In the genomic region with DNA sequence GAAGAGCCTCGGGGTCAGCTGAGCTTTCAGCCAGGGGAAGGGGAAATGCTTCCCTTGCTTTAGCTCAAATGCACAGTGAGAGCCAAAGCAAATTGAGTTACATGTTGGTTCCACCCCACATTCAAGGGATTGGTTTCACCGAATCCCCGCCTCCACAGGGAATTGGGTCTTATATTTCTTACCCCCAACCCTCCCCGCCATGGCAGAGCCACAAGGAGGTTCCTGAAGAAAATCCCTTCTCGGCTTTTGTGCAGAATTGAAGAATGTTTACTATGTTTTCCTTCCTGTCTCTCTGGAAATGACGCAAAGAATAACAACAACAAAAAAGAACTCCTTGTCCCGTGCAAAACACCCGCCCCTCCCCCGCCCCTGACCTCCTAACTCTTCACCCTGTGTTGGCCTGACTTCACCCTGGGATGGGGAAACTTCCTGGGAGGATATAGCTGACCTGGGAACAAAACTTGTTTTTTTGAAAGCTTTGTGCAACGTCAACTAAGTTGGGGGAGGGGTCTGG, we compare ENCODE assay signal across 12 cellular contexts. TPM values are rescaled to one million over a fixed set of nuclear protein-coding genes. Genes with fewer than 3 reads are reported as not detected.
DNase-seq lines count a peak whose midpoint lies in the region; ATAC-seq, FAIRE-seq and TF ChIP-seq lines count a peak whose summit lies in the region.
"Had no signal": no experiment of that assay in that cellular context is flagged by ENCODE, and none has a peak within 500 bp of the region (broad histone marks: within the 10 kb centered on the region; RNA-seq: fewer than 3 reads in every experiment).

No MANE protein-coding gene starts in this region.

- peak overlapping the region; percentile 46 for H3K4me3 Mint-ChIP-seq in endodermal cell
- H3K4me3 Mint-ChIP-seq in T-helper 2 cell treated with Interferon-gamma antibody and Interleukin-4, amounts not matched to agents 5 μg/mL and 100 μg/mL, for 36 hours = no peak overlapping the region
- H3K4me3 Mint-ChIP-seq: memory B cell had no signal

- intact Hi-C loops in IMR-90 (cut with micrococcal nuclease) = no loop called here

- BruUV-seq in IMR-90 (replicated peaks; lab: Mats Ljungman, UMichigan) = no TSS peak

- no peak overlapping the region for H4K8ac ChIP-seq in IMR-90 (ENCODE audit: low read depth in 2 of 2, low read length in 2 of 2)

- H3K56ac ChIP-seq in IMR-90 (ENCODE audit: extremely low read depth, insufficient read depth, low read length) = no peak overlapping the region

- H3K4me1 Mint-ChIP-seq in endodermal cell = peaks cover 23% of the 10 kb centered on the region
- H3K4me1 Mint-ChIP-seq in T-helper 2 cell treated with Interferon-gamma antibody and Interleukin-4, amounts not matched to agents 5 μg/mL and 100 μg/mL, for 36 hours (ENCODE audit: low read depth) = no peaks in the 10 kb centered on the region

- ATAC-seq in IMR-90 (ENCODE audit: low read depth) (peak; percentile 49), HG03571 (IDR thresholded peaks at IDR 0.05; ENCODE audit: unreplicated experiment) (no peak)

- H3K18ac ChIP-seq in IMR-90 (ENCODE audit: low read depth, low read length) = no peak overlapping the region

- TF ChIP-seq CTCF in IMR-90 (conservative IDR thresholded peaks at IDR 0.05; ENCODE audit: low read depth, low read length) = no peak
- no peak for TF ChIP-seq CTCF in endodermal cell (conservative IDR thresholded peaks at IDR 0.05)
- no peak for TF ChIP-seq CTCF in liver (IDR thresholded peaks at IDR 0.05; ENCODE audit: low read depth, low read length, missing input control)

- H3K27me3 ChIP-seq in IMR-90 (ENCODE audit: control insufficient read depth, insufficient read depth, low read length) (no peaks in the 10 kb centered on the region; the same call in 1 of the 2 replicates), endodermal cell (ENCODE audit: control insufficient read depth, insufficient read depth, low read length, poor library complexity, severe bottlenecking) (no peaks in the 10 kb centered on the region), liver (ENCODE audit: control insufficient read depth in 4 of 4, insufficient read depth in 4 of 4, low read length in 3 of 4) (no peaks in the 10 kb centered on the region), small intestine (ENCODE audit: control insufficient read depth in 2 of 2, insufficient read depth in 2 of 2, low read length in 2 of 2) (no peaks in the 10 kb centered on the region)

- no peak for TF ChIP-seq POLR2A in IMR-90 (IDR thresholded peaks at IDR 0.05; ENCODE audit: low read depth, low read length)

- no peak overlapping the region for H3K14ac ChIP-seq in IMR-90 (replicated peaks; ENCODE audit: low read depth, low read length)

- POLR2A ChIA-PET in IMR-90 (lab: Charles Lee; ENCODE audit: unreplicated experiment) = interaction anchor here (0.5 kb wide), 1 partner anchor 33 kb away, joined by 5 read pairs; no protein-coding TSS in a partner anchor

- no peak overlapping the region for H4K91ac ChIP-seq in IMR-90 (ENCODE audit: insufficient read depth, low read depth, low read length)

- 0 out of 2 replicates have a peak, but pooled peaks cover 4% of the 10 kb centered on the region for H3K9me1 ChIP-seq in IMR-90 (ENCODE audit: insufficient read depth, low read length)

- H3K4me1 ChIP-seq in IMR-90 (ENCODE audit: control insufficient read depth, insufficient read depth, low read length) = peaks cover 1% of the 10 kb centered on the region; the same call in 1 of the 2 replicates
- peaks cover 3% of the 10 kb centered on the region for H3K4me1 ChIP-seq in endodermal cell (ENCODE audit: control insufficient read depth, insufficient read depth, low read length)
- peaks cover 9 to 19% (median 12%) of the 10 kb centered on the region in 4 donors for H3K4me1 ChIP-seq in liver (ENCODE audit: control insufficient read depth in 4 of 4, insufficient read depth in 4 of 4, low read length in 3 of 4)
- peaks cover 0 to 9% of the 10 kb centered on the region in 2 donors for H3K4me1 ChIP-seq in small intestine (ENCODE audit: control insufficient read depth in 2 of 2, insufficient read depth in 1 of 2, low read depth in 1 of 2, low read length in 1 of 2)

- no peak overlapping the region for H4K5ac ChIP-seq in IMR-90 (ENCODE audit: low read depth, low read length)

- H3K79me1 ChIP-seq in IMR-90 (ENCODE audit: low read depth in 1 of 2, low read length in 2 of 2) = no peaks in the 10 kb centered on the region

- H3K9me3 Mint-ChIP-seq in endodermal cell = peaks cover 11% of the 10 kb centered on the region
- peaks cover 8% of the 10 kb centered on the region for H3K9me3 Mint-ChIP-seq in T-helper 2 cell treated with Interferon-gamma antibody and Interleukin-4, amounts not matched to agents 5 μg/mL and 100 μg/mL, for 36 hours

- no peak overlapping the region; the same call in 1 of the 2 replicates for H3K4me2 ChIP-seq in IMR-90 (ENCODE audit: low read depth, low read length)

- no peak overlapping the region for H2BK5ac ChIP-seq in IMR-90 (ENCODE audit: low read depth, low read length, poor library complexity, severe bottlenecking)

- H3K4ac ChIP-seq in IMR-90 (ENCODE audit: low read depth, low read length) = no peak overlapping the region

- no CpG with 5 or more reads among the region's 10 CpGs for WGBS in IMR-90 (ENCODE audit: extremely low coverage in 2 of 2, insufficient read length in 1 of 2), 2 experiments
- WGBS in endodermal cell (ENCODE audit: insufficient coverage in 1 of 2, insufficient read length in 1 of 2), 2 experiments = 37 to 47% methylated on average over 4 to 10 of the region's 10 CpGs
- 13% methylated on average over 10 of the region's 10 CpGs for WGBS in liver
- WGBS in small intestine, 3 donors = 36 to 61% (median 58%) methylated on average over 10 of the region's 10 CpGs

- TF ChIP-seq RAD21 in IMR-90 (IDR thresholded peaks at IDR 0.05; ENCODE audit: low read length) = no peak
- peak; percentile 38 to 53 for TF ChIP-seq RAD21 in liver (IDR thresholded peaks at IDR 0.05)

- H3K27ac Mint-ChIP-seq in endodermal cell = peak overlapping the region; percentile 85
- H3K27ac Mint-ChIP-seq in T-helper 2 cell treated with Interferon-gamma antibody and Interleukin-4, amounts not matched to agents 5 μg/mL and 100 μg/mL, for 36 hours = no peak overlapping the region
- H3K27ac Mint-ChIP-seq: memory B cell had no signal

- in situ Hi-C loops in IMR-90 (cut with MboI; ENCODE audit: low sequenced_read_pairs) = no loop called here

- no peaks in the 10 kb centered on the region for H3K36me3 Mint-ChIP-seq in endodermal cell (ENCODE audit: low read depth)
- H3K36me3 Mint-ChIP-seq in T-helper 2 cell treated with Interferon-gamma antibody and Interleukin-4, amounts not matched to agents 5 μg/mL and 100 μg/mL, for 36 hours (ENCODE audit: low read depth) = no peaks in the 10 kb centered on the region

- H2BK15ac ChIP-seq in IMR-90 (ENCODE audit: low read depth, low read length) = no peak overlapping the region

- CTCF ChIA-PET in IMR-90 (lab: Yijun Ruan, JAX) = interaction anchor here (0.6 to 1.5 kb wide), 5 partner anchors 9 to 203 kb away, joined by 3 to 5 read pairs (median 4); no protein-coding TSS in a partner anchor

- H3K9me3 ChIP-seq in IMR-90 (ENCODE audit: control insufficient read depth, insufficient read depth, low read length) (peaks cover 4% of the 10 kb centered on the region; the same call in 1 of the 2 replicates), endodermal cell (ENCODE audit: control insufficient read depth, low read length) (peaks cover 4% of the 10 kb centered on the region), liver (ENCODE audit: control insufficient read depth in 4 of 4, low read length in 3 of 4) (no peaks in the 10 kb centered on the region), small intestine (ENCODE audit: control insufficient read depth, low read depth) (no peaks in the 10 kb centered on the region)

- DNase-seq in IMR-90 (no peak), endodermal cell (peak; percentile 84), small intestine (peak; percentile 15), HuH-7 (ENCODE audit: low spot score) (no peak), amniotic stem cell (lab: John Stamatoyannopoulos, UW) (no peak)
- DNase-seq in T-helper 2 cell treated with Interferon-gamma antibody and Interleukin-4, amounts not matched to agents 5 μg/mL and 100 μg/mL, for 36 hours (ENCODE audit: low spot score) = no peak
- DNase-seq: activated effector memory CD4-positive, alpha-beta T cell treated with Interleukin-2 at 50 U/mL for 16 hours; NCI-H1105 had no signal

- H3K4me3 ChIP-seq in IMR-90 (ENCODE audit: insufficient read depth, low read depth, low read length) = no peak overlapping the region
- H3K4me3 ChIP-seq in endodermal cell (ENCODE audit: low read length) = no peak overlapping the region
- peak overlapping the region; percentile 13 to 55 (median 26) for H3K4me3 ChIP-seq in liver (ENCODE audit: low read depth in 1 of 3, low read length in 3 of 3)
- H3K4me3 ChIP-seq in small intestine (ENCODE audit: low read depth in 1 of 2, low read length in 2 of 2) = no peak overlapping the region

- no peak for FAIRE-seq in small intestine (lab: Jason Lieb, UNC)
- FAIRE-seq: D721Med had no signal

- H2AK9ac ChIP-seq in IMR-90 (replicated peaks; ENCODE audit: low read depth, low read length, poor library complexity) = no peak overlapping the region

- H3K9ac ChIP-seq in IMR-90 (ENCODE audit: low read depth, low read length) (no peak overlapping the region), endodermal cell (ENCODE audit: extremely low read depth, low read length, poor library complexity, severe bottlenecking) (no peak overlapping the region), liver (ENCODE audit: low read depth in 1 of 2, low read length in 2 of 2) (peak overlapping the region; percentile 5 to 12)

- peak overlapping the region; percentile 26 for H2AFZ ChIP-seq in IMR-90 (replicated peaks; ENCODE audit: low read length, poor library complexity)

- H3K36me3 ChIP-seq in IMR-90 (ENCODE audit: control insufficient read depth, insufficient read depth, low read length) = no peaks in the 10 kb centered on the region
- H3K36me3 ChIP-seq in endodermal cell (ENCODE audit: control insufficient read depth, insufficient read depth, low read length) = no peaks in the 10 kb centered on the region
- no peaks in the 10 kb centered on the region for H3K36me3 ChIP-seq in liver (ENCODE audit: control insufficient read depth in 4 of 4, insufficient read depth in 3 of 4, low read depth in 1 of 4, low read length in 3 of 4)
- no peaks in the 10 kb centered on the region for H3K36me3 ChIP-seq in small intestine (ENCODE audit: control insufficient read depth in 2 of 2, insufficient read depth in 2 of 2, low read length in 2 of 2)

- H2BK20ac ChIP-seq in IMR-90 (ENCODE audit: low read depth, low read length) = no peak overlapping the region

- H3K27ac ChIP-seq in IMR-90 (ENCODE audit: insufficient read depth, low read length) = no peak overlapping the region
- H3K27ac ChIP-seq in endodermal cell (ENCODE audit: low read depth, low read length) = peak overlapping the region; percentile 72
- peak overlapping the region; percentile 62 to 89 for H3K27ac ChIP-seq in liver (ENCODE audit: low read depth in 1 of 2, low read length in 2 of 2)
- H3K27ac ChIP-seq in small intestine (ENCODE audit: low read depth in 1 of 2, low read length in 1 of 2) = peak overlapping the region in 1 of 2 donors; percentile 94

- no peaks in the 10 kb centered on the region for H3K27me3 Mint-ChIP-seq in endodermal cell (ENCODE audit: insufficient read depth)
- peaks cover 3% of the 10 kb centered on the region for H3K27me3 Mint-ChIP-seq in T-helper 2 cell treated with Interferon-gamma antibody and Interleukin-4, amounts not matched to agents 5 μg/mL and 100 μg/mL, for 36 hours (ENCODE audit: low read depth)
- H3K27me3 Mint-ChIP-seq: memory B cell had no signal

- no peak overlapping the region for H2BK120ac ChIP-seq in IMR-90 (ENCODE audit: low read depth, low read length)

- H4K20me1 ChIP-seq in IMR-90 (ENCODE audit: insufficient read depth, low read length) = no peaks in the 10 kb centered on the region

- no peak overlapping the region for H2AK5ac ChIP-seq in IMR-90 (ENCODE audit: low read depth, low read length)

- H3K23ac ChIP-seq in IMR-90 (ENCODE audit: low read depth, low read length) = no peak overlapping the region

- dilution Hi-C loops in IMR-90 (cut with HindIII; ENCODE audit: low sequenced_read_pairs, unreplicated experiment) = loop anchor here (25.0 kb wide), 1 partner anchor 189 kb away; no protein-coding TSS in a partner anchor

RNA-seq across cellular contexts. Expression of gene CIPC, which starts 21.9 kb away (rescaled TPM):
- 12.9 and 13.1 TPM in 2 replicates for total RNA-seq in IMR-90 (2012; rRNA removed)
- polyA plus RNA-seq in IMR-90 (2012; rRNA removed) = 5.6 and 6.6 TPM in 2 replicates
- 2.7 and 2.8 TPM in 2 replicates for polyA plus RNA-seq in IMR-90 (2012; cell fraction: cytosol; rRNA removed)
- 2.8 and 5.9 TPM in 2 replicates for polyA plus RNA-seq in IMR-90 (2012; cell fraction: nucleus; rRNA removed; ENCODE audit: low replicate concordance)
- 10 to 100 TPM; 16.2 to 22.5 TPM for total RNA-seq in endodermal cell
- 19.9 TPM for polyA plus RNA-seq in endodermal cell (2013, experiment 1 of 2)
- 21.3 TPM for polyA plus RNA-seq in endodermal cell (2013, experiment 2 of 2)
- total RNA-seq in liver = 10 to 100 TPM in 1 of 2 donors, 1 to 10 TPM in 1; 6.7 to 17.8 TPM
- polyA plus RNA-seq in liver = 1 to 10 TPM; 5.2 to 6.7 TPM
- polyA plus RNA-seq in small intestine = 1 to 10 TPM; 7.6 to 9.2 (median 8.5) TPM

RNA-seq across cellular contexts. Expression of gene IRF2BPL, which starts 47.7 kb away (rescaled TPM):
- 6.3 and 8.9 TPM in 2 replicates for total RNA-seq in IMR-90 (2012; rRNA removed)
- polyA plus RNA-seq in IMR-90 (2012; rRNA removed) = 14.5 and 15.8 TPM in 2 replicates
- 13.2 and 35.9 TPM in 2 replicates for polyA plus RNA-seq in IMR-90 (2012; cell fraction: cytosol; rRNA removed)
- polyA plus RNA-seq in IMR-90 (2012; cell fraction: nucleus; rRNA removed; ENCODE audit: low replicate concordance) = 24.7 and 36.8 TPM in 2 replicates
- 10 to 100 TPM; 34.2 to 44.3 TPM for total RNA-seq in endodermal cell
- polyA plus RNA-seq in endodermal cell (2013, experiment 1 of 2) = 74.1 TPM
- 75.5 TPM for polyA plus RNA-seq in endodermal cell (2013, experiment 2 of 2)
- 10 to 100 TPM in 1 of 2 donors, 1 to 10 TPM in 1; 7.6 to 15.8 TPM for total RNA-seq in liver
- polyA plus RNA-seq in liver = 1 to 10 TPM; 3.8 to 7.1 TPM
- 10 to 100 TPM in 1 of 3 donors, 1 to 10 TPM in 2; 2.0 to 14.3 (median 3.2) TPM for polyA plus RNA-seq in small intestine

Comparison
In these comparisons a context has a peak if more than half of its experiments do, and no peak if none do; other contexts are left out.
1. DNase-seq: peak in endodermal cell (single experiment) and small intestine (single experiment); none in IMR-90 (single experiment), T-helper 2 cell treated with Interferon-gamma antibody and Interleukin-4, amounts not matched to agents 5 μg/mL and 100 μg/mL, for 36 hours (single experiment), HuH-7 (single experiment) and amniotic stem cell (single experiment).
2. H3K4me3 ChIP-seq: peak in liver (3 of 3); none in IMR-90 (single experiment), endodermal cell (single experiment) and small intestine (0 of 2).
3. H3K9ac ChIP-seq: peak in liver (2 of 2); none in IMR-90 (single experiment) and endodermal cell (single experiment).